1 cellular context compared by ENCODE assay signal in genomic region chr12:48851883-48852733, GRCh38.
TF ChIP-seq lines count a peak whose summit lies in the region.

DDX23 (minus strand) TSS chr12:48852163; CDS start chr12:48845782, 6,381 bp downstream.

TF ChIP-seq in HepG2, 621 proteins besides CTCF, POLR2A, EP300 and RAD21 (continued from another document and continues in another):
- TF ChIP-seq, protein P1, sequence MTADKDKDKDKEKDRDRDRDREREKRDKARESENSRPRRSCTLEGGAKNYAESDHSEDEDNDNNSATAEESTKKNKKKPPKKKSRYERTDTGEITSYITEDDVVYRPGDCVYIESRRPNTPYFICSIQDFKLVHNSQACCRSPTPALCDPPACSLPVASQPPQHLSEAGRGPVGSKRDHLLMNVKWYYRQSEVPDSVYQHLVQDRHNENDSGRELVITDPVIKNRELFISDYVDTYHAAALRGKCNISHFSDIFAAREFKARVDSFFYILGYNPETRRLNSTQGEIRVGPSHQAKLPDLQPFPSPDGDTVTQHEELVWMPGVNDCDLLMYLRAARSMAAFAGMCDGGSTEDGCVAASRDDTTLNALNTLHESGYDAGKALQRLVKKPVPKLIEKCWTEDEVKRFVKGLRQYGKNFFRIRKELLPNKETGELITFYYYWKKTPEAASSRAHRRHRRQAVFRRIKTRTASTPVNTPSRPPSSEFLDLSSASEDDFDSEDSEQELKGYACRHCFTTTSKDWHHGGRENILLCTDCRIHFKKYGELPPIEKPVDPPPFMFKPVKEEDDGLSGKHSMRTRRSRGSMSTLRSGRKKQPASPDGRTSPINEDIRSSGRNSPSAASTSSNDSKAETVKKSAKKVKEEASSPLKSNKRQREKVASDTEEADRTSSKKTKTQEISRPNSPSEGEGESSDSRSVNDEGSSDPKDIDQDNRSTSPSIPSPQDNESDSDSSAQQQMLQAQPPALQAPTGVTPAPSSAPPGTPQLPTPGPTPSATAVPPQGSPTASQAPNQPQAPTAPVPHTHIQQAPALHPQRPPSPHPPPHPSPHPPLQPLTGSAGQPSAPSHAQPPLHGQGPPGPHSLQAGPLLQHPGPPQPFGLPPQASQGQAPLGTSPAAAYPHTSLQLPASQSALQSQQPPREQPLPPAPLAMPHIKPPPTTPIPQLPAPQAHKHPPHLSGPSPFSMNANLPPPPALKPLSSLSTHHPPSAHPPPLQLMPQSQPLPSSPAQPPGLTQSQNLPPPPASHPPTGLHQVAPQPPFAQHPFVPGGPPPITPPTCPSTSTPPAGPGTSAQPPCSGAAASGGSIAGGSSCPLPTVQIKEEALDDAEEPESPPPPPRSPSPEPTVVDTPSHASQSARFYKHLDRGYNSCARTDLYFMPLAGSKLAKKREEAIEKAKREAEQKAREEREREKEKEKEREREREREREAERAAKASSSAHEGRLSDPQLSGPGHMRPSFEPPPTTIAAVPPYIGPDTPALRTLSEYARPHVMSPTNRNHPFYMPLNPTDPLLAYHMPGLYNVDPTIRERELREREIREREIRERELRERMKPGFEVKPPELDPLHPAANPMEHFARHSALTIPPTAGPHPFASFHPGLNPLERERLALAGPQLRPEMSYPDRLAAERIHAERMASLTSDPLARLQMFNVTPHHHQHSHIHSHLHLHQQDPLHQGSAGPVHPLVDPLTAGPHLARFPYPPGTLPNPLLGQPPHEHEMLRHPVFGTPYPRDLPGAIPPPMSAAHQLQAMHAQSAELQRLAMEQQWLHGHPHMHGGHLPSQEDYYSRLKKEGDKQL (CRISPR knock-in tag; IDR thresholded peaks at IDR 0.05; ENCODE audit: low read depth): no peak
- TF ChIP-seq PHF5A (CRISPR knock-in tag; IDR thresholded peaks at IDR 0.05; ENCODE audit: low read depth, unreplicated experiment) (no peak), ZNF768 (CRISPR knock-in tag; IDR thresholded peaks at IDR 0.05) (peak; percentile 69; the same call in 1 of the 2 replicates), PHF8 (CRISPR knock-in tag; IDR thresholded peaks at IDR 0.05) (peak; percentile 96), ZNF674 (CRISPR knock-in tag; IDR thresholded peaks at IDR 0.05; ENCODE audit: low read depth) (no peak), TFDP2 (CRISPR knock-in tag; IDR thresholded peaks at IDR 0.05) (peak; percentile 77), ZFX (CRISPR knock-in tag; IDR thresholded peaks at IDR 0.05; ENCODE audit: low read depth) (peak; percentile 95), ZNF281 (CRISPR knock-in tag; IDR thresholded peaks at IDR 0.05; ENCODE audit: borderline replicate concordance) (peak; percentile 86), ZFP37 (CRISPR knock-in tag; IDR thresholded peaks at IDR 0.05; ENCODE audit: borderline replicate concordance) (0 out of 2 replicates have a peak, but pooled peaks have one; percentile 42), HNF4A (CRISPR knock-in tag; IDR thresholded peaks at IDR 0.05) (peak; percentile 25; the same call in 1 of the 2 replicates), RFXAP (CRISPR knock-in tag; IDR thresholded peaks at IDR 0.05; ENCODE audit: borderline replicate concordance) (peak; percentile 62; the same call in 1 of the 2 replicates), DNMT3B (CRISPR knock-in tag; conservative IDR thresholded peaks at IDR 0.05) (peak; percentile 80; the same call in 1 of the 2 replicates), BRCA1 (CRISPR knock-in tag; IDR thresholded peaks at IDR 0.05) (no peak), ELF3 (CRISPR knock-in tag; IDR thresholded peaks at IDR 0.05) (peak; percentile 92), NFKB2 (CRISPR knock-in tag; IDR thresholded peaks at IDR 0.05; ENCODE audit: borderline replicate concordance) (peak; percentile 89; the same call in 1 of the 2 replicates), NCOA1 (CRISPR knock-in tag; IDR thresholded peaks at IDR 0.05) (no peak), ZBTB46 (CRISPR knock-in tag; IDR thresholded peaks at IDR 0.05; ENCODE audit: borderline replicate concordance) (no peak), MEF2D (CRISPR knock-in tag; IDR thresholded peaks at IDR 0.05) (peak; percentile 75; the same call in 1 of the 2 replicates), BHLHE40 (IDR thresholded peaks at IDR 0.05; ENCODE audit: low read length) (no peak), KLF11 (CRISPR knock-in tag; IDR thresholded peaks at IDR 0.05) (no peak), EED (CRISPR knock-in tag; IDR thresholded peaks at IDR 0.05) (no peak; the same call in 1 of the 2 replicates), ZNF570 (CRISPR knock-in tag; IDR thresholded peaks at IDR 0.05; ENCODE audit: borderline replicate concordance) (no peak), HNRNPK (IDR thresholded peaks at IDR 0.05; ENCODE audit: low read depth, low read length, poor library complexity, severe bottlenecking) (no peak), NONO (IDR thresholded peaks at IDR 0.05) (no peak), NONO (CRISPR knock-in tag; conservative IDR thresholded peaks at IDR 0.05) (peak; percentile 87), ZNF580 (CRISPR knock-in tag; IDR thresholded peaks at IDR 0.05; ENCODE audit: borderline replicate concordance, low read depth) (no peak), FOSL2 (CRISPR knock-in tag; IDR thresholded peaks at IDR 0.05) (peak; percentile 8; the same call in 1 of the 2 replicates), RXRB (CRISPR knock-in tag; IDR thresholded peaks at IDR 0.05; ENCODE audit: borderline replicate concordance) (peak; percentile 10; the same call in 1 of the 2 replicates), ZNF839 (CRISPR knock-in tag; IDR thresholded peaks at IDR 0.05; ENCODE audit: borderline replicate concordance) (no peak), ZNF317 (CRISPR knock-in tag; IDR thresholded peaks at IDR 0.05) (no peak; the same call in 1 of the 2 replicates), ZNF180 (CRISPR knock-in tag; IDR thresholded peaks at IDR 0.05; ENCODE audit: borderline replicate concordance, low read depth) (no peak), STAT5B (CRISPR knock-in tag; IDR thresholded peaks at IDR 0.05) (0 out of 2 replicates have a peak, but pooled peaks have one; percentile 32), NPAS2 (CRISPR knock-in tag; IDR thresholded peaks at IDR 0.05; ENCODE audit: borderline replicate concordance) (no peak), MED13 (CRISPR knock-in tag; IDR thresholded peaks at IDR 0.05) (peak; percentile 45; the same call in 1 of the 2 replicates), ZMYM3 (CRISPR knock-in tag; IDR thresholded peaks at IDR 0.05) (peak; percentile 39), ZNF777 (CRISPR knock-in tag; IDR thresholded peaks at IDR 0.05) (peak; percentile 70), ZNF124 (CRISPR knock-in tag; IDR thresholded peaks at IDR 0.05) (no peak), ZNF557 (CRISPR knock-in tag; IDR thresholded peaks at IDR 0.05) (no peak), REPIN1 (CRISPR knock-in tag; IDR thresholded peaks at IDR 0.05; ENCODE audit: borderline replicate concordance, low read depth) (0 out of 2 replicates have a peak, but pooled peaks have one; percentile 45), KDM2A (CRISPR knock-in tag; IDR thresholded peaks at IDR 0.05; ENCODE audit: borderline replicate concordance, low read depth) (peak; percentile 76), PAX8 (CRISPR knock-in tag; IDR thresholded peaks at IDR 0.05; ENCODE audit: borderline replicate concordance) (no peak), ZNF841 (CRISPR knock-in tag; IDR thresholded peaks at IDR 0.05; ENCODE audit: borderline replicate concordance) (no peak), ESRRA (CRISPR knock-in tag; IDR thresholded peaks at IDR 0.05; ENCODE audit: low read depth) (0 out of 2 replicates have a peak, but pooled peaks have one; percentile 28), KAT7 (CRISPR knock-in tag; IDR thresholded peaks at IDR 0.05; ENCODE audit: borderline replicate concordance) (no peak), ZC3H4 (CRISPR knock-in tag; IDR thresholded peaks at IDR 0.05; ENCODE audit: borderline replicate concordance) (no peak), SIN3B (IDR thresholded peaks at IDR 0.05; ENCODE audit: low read length) (peak; percentile 88), MIER3 (CRISPR knock-in tag; IDR thresholded peaks at IDR 0.05; ENCODE audit: borderline replicate concordance) (peak; percentile 27; the same call in 1 of the 2 replicates)
- TF ChIP-seq, protein P2, sequence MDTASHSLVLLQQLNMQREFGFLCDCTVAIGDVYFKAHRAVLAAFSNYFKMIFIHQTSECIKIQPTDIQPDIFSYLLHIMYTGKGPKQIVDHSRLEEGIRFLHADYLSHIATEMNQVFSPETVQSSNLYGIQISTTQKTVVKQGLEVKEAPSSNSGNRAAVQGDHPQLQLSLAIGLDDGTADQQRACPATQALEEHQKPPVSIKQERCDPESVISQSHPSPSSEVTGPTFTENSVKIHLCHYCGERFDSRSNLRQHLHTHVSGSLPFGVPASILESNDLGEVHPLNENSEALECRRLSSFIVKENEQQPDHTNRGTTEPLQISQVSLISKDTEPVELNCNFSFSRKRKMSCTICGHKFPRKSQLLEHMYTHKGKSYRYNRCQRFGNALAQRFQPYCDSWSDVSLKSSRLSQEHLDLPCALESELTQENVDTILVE (CRISPR knock-in tag; IDR thresholded peaks at IDR 0.05): no peak
- TF ChIP-seq, protein P3, sequence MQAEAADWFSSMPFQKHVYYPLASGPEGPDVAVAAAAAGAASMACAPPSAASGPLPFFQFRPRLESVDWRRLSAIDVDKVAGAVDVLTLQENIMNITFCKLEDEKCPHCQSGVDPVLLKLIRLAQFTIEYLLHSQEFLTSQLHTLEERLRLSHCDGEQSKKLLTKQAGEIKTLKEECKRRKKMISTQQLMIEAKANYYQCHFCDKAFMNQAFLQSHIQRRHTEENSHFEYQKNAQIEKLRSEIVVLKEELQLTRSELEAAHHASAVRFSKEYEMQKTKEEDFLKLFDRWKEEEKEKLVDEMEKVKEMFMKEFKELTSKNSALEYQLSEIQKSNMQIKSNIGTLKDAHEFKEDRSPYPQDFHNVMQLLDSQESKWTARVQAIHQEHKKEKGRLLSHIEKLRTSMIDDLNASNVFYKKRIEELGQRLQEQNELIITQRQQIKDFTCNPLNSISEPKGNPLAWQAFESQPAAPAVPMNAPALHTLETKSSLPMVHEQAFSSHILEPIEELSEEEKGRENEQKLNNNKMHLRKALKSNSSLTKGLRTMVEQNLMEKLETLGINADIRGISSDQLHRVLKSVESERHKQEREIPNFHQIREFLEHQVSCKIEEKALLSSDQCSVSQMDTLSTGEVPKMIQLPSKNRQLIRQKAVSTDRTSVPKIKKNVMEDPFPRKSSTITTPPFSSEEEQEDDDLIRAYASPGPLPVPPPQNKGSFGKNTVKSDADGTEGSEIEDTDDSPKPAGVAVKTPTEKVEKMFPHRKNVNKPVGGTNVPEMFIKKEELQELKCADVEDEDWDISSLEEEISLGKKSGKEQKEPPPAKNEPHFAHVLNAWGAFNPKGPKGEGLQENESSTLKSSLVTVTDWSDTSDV (CRISPR knock-in tag; IDR thresholded peaks at IDR 0.05): no peak
- TF ChIP-seq, protein P4, sequence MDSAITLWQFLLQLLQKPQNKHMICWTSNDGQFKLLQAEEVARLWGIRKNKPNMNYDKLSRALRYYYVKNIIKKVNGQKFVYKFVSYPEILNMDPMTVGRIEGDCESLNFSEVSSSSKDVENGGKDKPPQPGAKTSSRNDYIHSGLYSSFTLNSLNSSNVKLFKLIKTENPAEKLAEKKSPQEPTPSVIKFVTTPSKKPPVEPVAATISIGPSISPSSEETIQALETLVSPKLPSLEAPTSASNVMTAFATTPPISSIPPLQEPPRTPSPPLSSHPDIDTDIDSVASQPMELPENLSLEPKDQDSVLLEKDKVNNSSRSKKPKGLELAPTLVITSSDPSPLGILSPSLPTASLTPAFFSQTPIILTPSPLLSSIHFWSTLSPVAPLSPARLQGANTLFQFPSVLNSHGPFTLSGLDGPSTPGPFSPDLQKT (CRISPR knock-in tag; IDR thresholded peaks at IDR 0.05; ENCODE audit: borderline replicate concordance): peak; percentile 61; the same call in 1 of the 2 replicates
